In the genomic region with DNA sequence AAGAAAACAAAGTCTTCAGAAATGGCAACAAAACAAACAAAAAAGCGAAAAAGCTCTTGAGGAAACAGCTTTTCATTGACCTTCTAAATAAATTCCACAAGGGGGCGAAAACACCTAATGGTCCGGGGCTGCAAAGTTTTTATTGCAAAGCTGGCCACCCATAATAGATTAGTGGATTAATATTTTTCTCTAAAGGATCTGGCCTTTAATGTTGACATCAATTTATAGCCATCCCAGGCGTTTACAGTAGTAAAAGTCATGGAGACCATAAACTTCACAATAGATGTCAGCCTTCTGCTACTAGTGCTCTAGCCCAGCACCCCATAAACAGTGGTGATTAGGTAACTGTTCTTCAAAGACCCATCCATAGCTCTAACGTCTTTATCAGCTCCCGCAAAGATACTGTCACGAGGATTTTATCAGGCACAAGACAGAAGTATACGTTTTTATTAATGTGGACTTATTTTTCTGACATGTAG, we compare ENCODE assay signal across 7 cellular contexts. TPM values are rescaled to one million over a fixed set of nuclear protein-coding genes. Genes with fewer than 3 reads are reported as not detected.
DNase-seq lines count a peak whose midpoint lies in the region; ATAC-seq lines count a peak whose summit lies in the region.

No MANE protein-coding gene starts in this region.

- in situ Hi-C loops in KBM-7 (cut with MboI; ENCODE audit: low pct_unique_long_range_greater_than_20kb, low sequenced_read_pairs): loop anchor here (25.0 kb wide), 2 partner anchors 232 to 557 kb away; partner anchors contain the start of gene HECA

- H3K36me3 ChIP-seq in muscle layer of colon (ENCODE audit: insufficient read depth, low read length): peaks cover 17% of the 10 kb centered on the region

- H3K4me3 ChIP-seq in muscle layer of colon (ENCODE audit: low read depth in 1 of 2, low read length in 2 of 2): peak overlapping the region in 1 of 2 donors; percentile 77

- peaks cover 27% of the 10 kb centered on the region for H3K4me1 ChIP-seq in muscle layer of colon (ENCODE audit: insufficient read depth, low read length)

- no peaks in the 10 kb centered on the region for H3K27me3 ChIP-seq in muscle layer of colon (ENCODE audit: control insufficient read depth in 1 of 2, insufficient read depth in 2 of 2, low read length in 2 of 2)

- peak overlapping the region; percentile 36 for H3K27ac ChIP-seq in muscle layer of colon (ENCODE audit: low read depth, low read length)

- H3K9ac ChIP-seq in muscle layer of colon (ENCODE audit: low read length): no peak overlapping the region

- no peaks in the 10 kb centered on the region for H3K9me3 ChIP-seq in muscle layer of colon (ENCODE audit: low read length)

- peak; percentile 86 for DNase-seq in EH (ENCODE audit: low read depth)
- DNase-seq in KBM-7: peak; percentile 65
- DNase-seq in SHP77 (lab: John Stamatoyannopoulos, UW): peak; percentile 30 to 38
- peak; percentile 36 to 76 for DNase-seq in dermis microvascular lymphatic vessel endothelial cell (ENCODE audit: low read depth in 2 of 2)

- ATAC-seq in HG03565 (IDR thresholded peaks at IDR 0.05; ENCODE audit: unreplicated experiment): no peak
- ATAC-seq in HG03520 (IDR thresholded peaks at IDR 0.05; ENCODE audit: unreplicated experiment): no peak

RNA-seq across cellular contexts. Expression of gene CITED2, which starts 4.8 kb away (rescaled TPM):
- total RNA-seq in dermis microvascular lymphatic vessel endothelial cell: 12.6 and 16.3 TPM in 2 replicates

Comparison
In these comparisons a context has a peak if more than half of its experiments do, and no peak if none do; other contexts are left out.
1. DNase-seq: peak in every context shown above with its lines; median percentile 86 in EH; 65 in KBM-7; 56 in dermis microvascular lymphatic vessel endothelial cell; 34 in SHP77.